ENCODE assay signal across 15 cellular contexts in genomic region chr15:40766906-40767837, GRCh38.
A peak's percentile ranks its signal among the peaks of the same experiment; 100 is the strongest.
DNase-seq lines count a peak whose midpoint lies in the region; ATAC-seq and TF ChIP-seq lines count a peak whose summit lies in the region.
"Had no signal": no experiment of that assay in that cellular context is flagged by ENCODE, and none has a peak within 500 bp of the region (broad histone marks: within the 10 kb centered on the region; RNA-seq: fewer than 3 reads in every experiment).

No MANE protein-coding gene starts in this region.

- peaks cover 50% of the 10 kb centered on the region for H3K4me1 ChIP-seq in HUES6 (ENCODE audit: control insufficient read depth, insufficient read depth, low read length)

- ATAC-seq in GM18505 (IDR thresholded peaks at IDR 0.05; ENCODE audit: unreplicated experiment) = no peak
- no peak for ATAC-seq in GM18858 (IDR thresholded peaks at IDR 0.05; ENCODE audit: unreplicated experiment)
- ATAC-seq in stimulated activated naive CD8-positive, alpha-beta T cell treated with anti-CD3 and anti-CD28 coated beads, Interleukin-15, Interleukin-2, amounts not matched to agents 100 U/mL and 50 U/mL, for 24 hours = no peak
- ATAC-seq: T-helper 17 cell had no signal

- DNase-seq in AG08395 (ENCODE audit: low spot score) (peak; percentile 29), amniotic epithelial cell (ENCODE audit: low read depth) (peak; percentile 67), glomerular visceral epithelial cell (ENCODE audit: extremely low spot score) (peak; percentile 75), medulla oblongata (ENCODE audit: extremely low spot score) (no peak)
- DNase-seq in stimulated activated naive CD8-positive, alpha-beta T cell treated with anti-CD3 and anti-CD28 coated beads, Interleukin-15, Interleukin-2, amounts not matched to agents 100 U/mL and 50 U/mL, for 24 hours = no peak
- DNase-seq: activated naive CD4-positive, alpha-beta T cell treated with Interleukin-2 at 50 U/mL for 16 hours; BE2C; cortex of kidney; left ventricle myocardium inferior; stimulated activated CD4-positive, alpha-beta T cell treated with anti-CD3 and anti-CD28 coated beads, Interleukin-15, amount 100 ng/mL, for 24 hours; T-helper 17 cell had no signal

- no peak for TF ChIP-seq POLR2A in GM18505 (IDR thresholded peaks at IDR 0.05; ENCODE audit: borderline replicate concordance, extremely low read depth, insufficient read depth, insufficient read length)

- no peaks in the 10 kb centered on the region for H3K27me3 ChIP-seq in HUES6 (ENCODE audit: control insufficient read depth, insufficient read depth, low read length)
- H3K27me3 ChIP-seq: BE2C had no signal

- H3K9me3 ChIP-seq in HUES6 (ENCODE audit: control insufficient read depth, insufficient read depth, low read depth, low read length) = no peaks in the 10 kb centered on the region
- H3K9me3 ChIP-seq: BE2C, left ventricle myocardium inferior had no signal

- H3K36me3 ChIP-seq in HUES6 (ENCODE audit: control insufficient read depth, insufficient read depth, low read length) = peaks cover 19% of the 10 kb centered on the region; the same call in 1 of the 2 replicates
- H3K36me3 ChIP-seq: BE2C had no signal

- no peak overlapping the region; the same call in 1 of the 2 replicates for H3K4me3 ChIP-seq in HUES6 (ENCODE audit: low read depth, low read length)
- H3K4me3 ChIP-seq: left ventricle myocardium inferior had no signal

- H3K9ac ChIP-seq in HUES6 (ENCODE audit: low read length) = no peak overlapping the region

- peak overlapping the region; percentile 28; the same call in 1 of the 2 replicates for H3K27ac ChIP-seq in HUES6 (ENCODE audit: low read depth, low read length)
- H3K27ac ChIP-seq: HL-60 had no signal

Comparison
In these comparisons a context has a peak if more than half of its experiments do, and no peak if none do; other contexts are left out.
1. DNase-seq: peak in AG08395 (single experiment), amniotic epithelial cell (single experiment) and glomerular visceral epithelial cell (single experiment); none in stimulated activated naive CD8-positive, alpha-beta T cell treated with anti-CD3 and anti-CD28 coated beads, Interleukin-15, Interleukin-2, amounts not matched to agents 100 U/mL and 50 U/mL, for 24 hours (single experiment) and medulla oblongata (single experiment).